In the genomic region with DNA sequence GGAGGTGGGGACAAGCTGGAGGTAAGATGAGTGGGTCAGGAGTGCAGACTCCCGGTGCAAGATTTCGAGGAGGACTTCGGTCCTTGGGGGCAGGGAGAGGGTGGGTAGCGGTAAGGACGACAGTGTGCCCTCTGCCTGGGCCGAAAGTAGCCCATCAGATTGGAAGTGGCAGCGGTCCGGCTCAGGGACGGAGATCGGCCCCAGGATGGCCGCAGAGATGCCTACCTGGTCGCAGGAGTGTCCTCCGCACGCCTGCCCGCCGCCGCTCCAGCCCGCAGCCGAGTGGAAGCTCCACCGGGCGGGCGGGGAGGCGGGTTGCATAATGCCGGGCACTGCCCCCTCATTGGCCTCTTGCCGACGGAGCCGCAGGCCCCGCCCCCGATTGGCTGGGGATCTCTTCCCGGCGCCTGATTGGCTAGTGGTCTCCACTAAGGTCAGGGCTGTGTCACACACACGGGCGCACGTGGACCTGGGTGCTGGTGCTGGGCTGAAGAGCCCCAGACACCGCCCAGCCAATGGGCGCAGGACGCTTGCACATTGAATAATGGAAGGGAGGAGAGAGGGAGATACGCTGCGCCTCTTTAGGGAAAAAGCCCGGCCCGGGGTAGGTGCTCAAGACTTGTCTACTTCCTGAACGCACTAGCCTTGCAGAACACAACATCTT, we compare ENCODE assay signal across 1 cellular context.
TF ChIP-seq lines count a peak whose summit lies in the region.

A gene with protein sequence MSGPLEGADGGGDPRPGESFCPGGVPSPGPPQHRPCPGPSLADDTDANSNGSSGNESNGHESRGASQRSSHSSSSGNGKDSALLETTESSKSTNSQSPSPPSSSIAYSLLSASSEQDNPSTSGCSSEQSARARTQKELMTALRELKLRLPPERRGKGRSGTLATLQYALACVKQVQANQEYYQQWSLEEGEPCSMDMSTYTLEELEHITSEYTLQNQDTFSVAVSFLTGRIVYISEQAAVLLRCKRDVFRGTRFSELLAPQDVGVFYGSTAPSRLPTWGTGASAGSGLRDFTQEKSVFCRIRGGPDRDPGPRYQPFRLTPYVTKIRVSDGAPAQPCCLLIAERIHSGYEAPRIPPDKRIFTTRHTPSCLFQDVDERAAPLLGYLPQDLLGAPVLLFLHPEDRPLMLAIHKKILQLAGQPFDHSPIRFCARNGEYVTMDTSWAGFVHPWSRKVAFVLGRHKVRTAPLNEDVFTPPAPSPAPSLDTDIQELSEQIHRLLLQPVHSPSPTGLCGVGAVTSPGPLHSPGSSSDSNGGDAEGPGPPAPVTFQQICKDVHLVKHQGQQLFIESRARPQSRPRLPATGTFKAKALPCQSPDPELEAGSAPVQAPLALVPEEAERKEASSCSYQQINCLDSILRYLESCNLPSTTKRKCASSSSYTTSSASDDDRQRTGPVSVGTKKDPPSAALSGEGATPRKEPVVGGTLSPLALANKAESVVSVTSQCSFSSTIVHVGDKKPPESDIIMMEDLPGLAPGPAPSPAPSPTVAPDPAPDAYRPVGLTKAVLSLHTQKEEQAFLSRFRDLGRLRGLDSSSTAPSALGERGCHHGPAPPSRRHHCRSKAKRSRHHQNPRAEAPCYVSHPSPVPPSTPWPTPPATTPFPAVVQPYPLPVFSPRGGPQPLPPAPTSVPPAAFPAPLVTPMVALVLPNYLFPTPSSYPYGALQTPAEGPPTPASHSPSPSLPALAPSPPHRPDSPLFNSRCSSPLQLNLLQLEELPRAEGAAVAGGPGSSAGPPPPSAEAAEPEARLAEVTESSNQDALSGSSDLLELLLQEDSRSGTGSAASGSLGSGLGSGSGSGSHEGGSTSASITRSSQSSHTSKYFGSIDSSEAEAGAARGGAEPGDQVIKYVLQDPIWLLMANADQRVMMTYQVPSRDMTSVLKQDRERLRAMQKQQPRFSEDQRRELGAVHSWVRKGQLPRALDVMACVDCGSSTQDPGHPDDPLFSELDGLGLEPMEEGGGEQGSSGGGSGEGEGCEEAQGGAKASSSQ (N-terminal part only) (minus strand): TSS at position 293 of the 664 bp plus-strand sequence. CDS start 1,698 bp downstream, outside the sequence.

TF ChIP-seq in HepG2, 621 proteins besides CTCF, POLR2A, EP300 and RAD21 (continued from another document and continues in another):
- TF ChIP-seq, protein P1, sequence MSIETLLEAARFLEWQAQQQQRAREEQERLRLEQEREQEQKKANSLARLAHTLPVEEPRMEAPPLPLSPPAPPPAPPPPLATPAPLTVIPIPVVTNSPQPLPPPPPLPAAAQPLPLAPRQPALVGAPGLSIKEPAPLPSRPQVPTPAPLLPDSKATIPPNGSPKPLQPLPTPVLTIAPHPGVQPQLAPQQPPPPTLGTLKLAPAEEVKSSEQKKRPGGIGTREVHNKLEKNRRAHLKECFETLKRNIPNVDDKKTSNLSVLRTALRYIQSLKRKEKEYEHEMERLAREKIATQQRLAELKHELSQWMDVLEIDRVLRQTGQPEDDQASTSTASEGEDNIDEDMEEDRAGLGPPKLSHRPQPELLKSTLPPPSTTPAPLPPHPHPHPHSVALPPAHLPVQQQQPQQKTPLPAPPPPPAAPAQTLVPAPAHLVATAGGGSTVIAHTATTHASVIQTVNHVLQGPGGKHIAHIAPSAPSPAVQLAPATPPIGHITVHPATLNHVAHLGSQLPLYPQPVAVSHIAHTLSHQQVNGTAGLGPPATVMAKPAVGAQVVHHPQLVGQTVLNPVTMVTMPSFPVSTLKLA (IDR thresholded peaks at IDR 0.05) = peak; percentile 57
- TF ChIP-seq, protein P2, sequence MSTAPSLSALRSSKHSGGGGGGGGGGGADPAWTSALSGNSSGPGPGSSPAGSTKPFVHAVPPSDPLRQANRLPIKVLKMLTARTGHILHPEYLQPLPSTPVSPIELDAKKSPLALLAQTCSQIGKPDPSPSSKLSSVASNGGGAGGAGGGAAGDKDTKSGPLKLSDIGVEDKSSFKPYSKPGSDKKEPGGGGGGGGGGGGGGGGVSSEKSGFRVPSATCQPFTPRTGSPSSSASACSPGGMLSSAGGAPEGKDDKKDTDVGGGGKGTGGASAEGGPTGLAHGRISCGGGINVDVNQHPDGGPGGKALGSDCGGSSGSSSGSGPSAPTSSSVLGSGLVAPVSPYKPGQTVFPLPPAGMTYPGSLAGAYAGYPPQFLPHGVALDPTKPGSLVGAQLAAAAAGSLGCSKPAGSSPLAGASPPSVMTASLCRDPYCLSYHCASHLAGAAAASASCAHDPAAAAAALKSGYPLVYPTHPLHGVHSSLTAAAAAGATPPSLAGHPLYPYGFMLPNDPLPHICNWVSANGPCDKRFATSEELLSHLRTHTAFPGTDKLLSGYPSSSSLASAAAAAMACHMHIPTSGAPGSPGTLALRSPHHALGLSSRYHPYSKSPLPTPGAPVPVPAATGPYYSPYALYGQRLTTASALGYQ (CRISPR knock-in tag; IDR thresholded peaks at IDR 0.05) = no peak
- TF ChIP-seq NONO (IDR thresholded peaks at IDR 0.05) (no peak), NONO (CRISPR knock-in tag; conservative IDR thresholded peaks at IDR 0.05) (no peak; the same call in 1 of the 2 replicates), SRSF9 (IDR thresholded peaks at IDR 0.05; ENCODE audit: borderline replicate concordance, insufficient read depth, low read depth, low read length, poor library complexity, severe bottlenecking) (no peak), ELF3 (CRISPR knock-in tag; IDR thresholded peaks at IDR 0.05) (0 out of 2 replicates have a peak, but pooled peaks have one; percentile 19), HMG20B (CRISPR knock-in tag; conservative IDR thresholded peaks at IDR 0.05) (no peak), ZNF331 (CRISPR knock-in tag; IDR thresholded peaks at IDR 0.05) (no peak), DNMT1 (CRISPR knock-in tag; IDR thresholded peaks at IDR 0.05) (no peak), HDAC6 (IDR thresholded peaks at IDR 0.05; ENCODE audit: low read depth, low read length) (no peak), ZFP82 (CRISPR knock-in tag; IDR thresholded peaks at IDR 0.05; ENCODE audit: borderline replicate concordance) (no peak), NPAS2 (CRISPR knock-in tag; IDR thresholded peaks at IDR 0.05; ENCODE audit: borderline replicate concordance) (no peak), ZNF619 (CRISPR knock-in tag; IDR thresholded peaks at IDR 0.05) (no peak), FOXJ3 (CRISPR knock-in tag; IDR thresholded peaks at IDR 0.05; ENCODE audit: borderline replicate concordance) (no peak), ZSCAN29 (CRISPR knock-in tag; conservative IDR thresholded peaks at IDR 0.05) (no peak), FOXP1 (IDR thresholded peaks at IDR 0.05) (no peak), FOXP1 (CRISPR knock-in tag; IDR thresholded peaks at IDR 0.05) (no peak), CC2D1A (CRISPR knock-in tag; IDR thresholded peaks at IDR 0.05) (no peak), ZNF367 (CRISPR knock-in tag; IDR thresholded peaks at IDR 0.05; ENCODE audit: borderline replicate concordance) (no peak), ZNF121 (CRISPR knock-in tag; IDR thresholded peaks at IDR 0.05) (no peak), GABPA (IDR thresholded peaks at IDR 0.05; ENCODE audit: low read depth, low read length) (no peak), GABPA (CRISPR knock-in tag; IDR thresholded peaks at IDR 0.05; ENCODE audit: low read depth) (no peak)
- TF ChIP-seq, protein P3, sequence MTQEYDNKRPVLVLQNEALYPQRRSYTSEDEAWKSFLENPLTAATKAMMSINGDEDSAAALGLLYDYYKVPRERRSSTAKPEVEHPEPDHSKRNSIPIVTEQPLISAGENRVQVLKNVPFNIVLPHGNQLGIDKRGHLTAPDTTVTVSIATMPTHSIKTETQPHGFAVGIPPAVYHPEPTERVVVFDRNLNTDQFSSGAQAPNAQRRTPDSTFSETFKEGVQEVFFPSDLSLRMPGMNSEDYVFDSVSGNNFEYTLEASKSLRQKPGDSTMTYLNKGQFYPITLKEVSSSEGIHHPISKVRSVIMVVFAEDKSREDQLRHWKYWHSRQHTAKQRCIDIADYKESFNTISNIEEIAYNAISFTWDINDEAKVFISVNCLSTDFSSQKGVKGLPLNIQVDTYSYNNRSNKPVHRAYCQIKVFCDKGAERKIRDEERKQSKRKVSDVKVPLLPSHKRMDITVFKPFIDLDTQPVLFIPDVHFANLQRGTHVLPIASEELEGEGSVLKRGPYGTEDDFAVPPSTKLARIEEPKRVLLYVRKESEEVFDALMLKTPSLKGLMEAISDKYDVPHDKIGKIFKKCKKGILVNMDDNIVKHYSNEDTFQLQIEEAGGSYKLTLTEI (CRISPR knock-in tag; conservative IDR thresholded peaks at IDR 0.05) = no peak
- TF ChIP-seq, protein P4, sequence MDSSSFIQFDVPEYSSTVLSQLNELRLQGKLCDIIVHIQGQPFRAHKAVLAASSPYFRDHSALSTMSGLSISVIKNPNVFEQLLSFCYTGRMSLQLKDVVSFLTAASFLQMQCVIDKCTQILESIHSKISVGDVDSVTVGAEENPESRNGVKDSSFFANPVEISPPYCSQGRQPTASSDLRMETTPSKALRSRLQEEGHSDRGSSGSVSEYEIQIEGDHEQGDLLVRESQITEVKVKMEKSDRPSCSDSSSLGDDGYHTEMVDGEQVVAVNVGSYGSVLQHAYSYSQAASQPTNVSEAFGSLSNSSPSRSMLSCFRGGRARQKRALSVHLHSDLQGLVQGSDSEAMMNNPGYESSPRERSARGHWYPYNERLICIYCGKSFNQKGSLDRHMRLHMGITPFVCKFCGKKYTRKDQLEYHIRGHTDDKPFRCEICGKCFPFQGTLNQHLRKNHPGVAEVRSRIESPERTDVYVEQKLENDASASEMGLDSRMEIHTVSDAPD (CRISPR knock-in tag; IDR thresholded peaks at IDR 0.05) = no peak
- TF ChIP-seq, protein P5, sequence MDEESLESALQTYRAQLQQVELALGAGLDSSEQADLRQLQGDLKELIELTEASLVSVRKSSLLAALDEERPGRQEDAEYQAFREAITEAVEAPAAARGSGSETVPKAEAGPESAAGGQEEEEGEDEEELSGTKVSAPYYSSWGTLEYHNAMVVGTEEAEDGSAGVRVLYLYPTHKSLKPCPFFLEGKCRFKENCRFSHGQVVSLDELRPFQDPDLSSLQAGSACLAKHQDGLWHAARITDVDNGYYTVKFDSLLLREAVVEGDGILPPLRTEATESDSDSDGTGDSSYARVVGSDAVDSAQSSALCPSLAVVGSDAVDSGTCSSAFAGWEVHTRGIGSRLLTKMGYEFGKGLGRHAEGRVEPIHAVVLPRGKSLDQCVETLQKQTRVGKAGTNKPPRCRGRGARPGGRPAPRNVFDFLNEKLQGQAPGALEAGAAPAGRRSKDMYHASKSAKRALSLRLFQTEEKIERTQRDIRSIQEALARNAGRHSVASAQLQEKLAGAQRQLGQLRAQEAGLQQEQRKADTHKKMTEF (CRISPR knock-in tag; IDR thresholded peaks at IDR 0.05) = peak; percentile 69; the same call in 1 of the 2 replicates
- TF ChIP-seq, protein P6, sequence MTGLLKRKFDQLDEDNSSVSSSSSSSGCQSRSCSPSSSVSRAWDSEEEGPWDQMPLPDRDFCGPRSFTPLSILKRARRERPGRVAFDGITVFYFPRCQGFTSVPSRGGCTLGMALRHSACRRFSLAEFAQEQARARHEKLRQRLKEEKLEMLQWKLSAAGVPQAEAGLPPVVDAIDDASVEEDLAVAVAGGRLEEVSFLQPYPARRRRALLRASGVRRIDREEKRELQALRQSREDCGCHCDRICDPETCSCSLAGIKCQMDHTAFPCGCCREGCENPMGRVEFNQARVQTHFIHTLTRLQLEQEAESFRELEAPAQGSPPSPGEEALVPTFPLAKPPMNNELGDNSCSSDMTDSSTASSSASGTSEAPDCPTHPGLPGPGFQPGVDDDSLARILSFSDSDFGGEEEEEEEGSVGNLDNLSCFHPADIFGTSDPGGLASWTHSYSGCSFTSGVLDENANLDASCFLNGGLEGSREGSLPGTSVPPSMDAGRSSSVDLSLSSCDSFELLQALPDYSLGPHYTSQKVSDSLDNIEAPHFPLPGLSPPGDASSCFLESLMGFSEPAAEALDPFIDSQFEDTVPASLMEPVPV (CRISPR knock-in tag; IDR thresholded peaks at IDR 0.05) = no peak
- TF ChIP-seq, protein P7, sequence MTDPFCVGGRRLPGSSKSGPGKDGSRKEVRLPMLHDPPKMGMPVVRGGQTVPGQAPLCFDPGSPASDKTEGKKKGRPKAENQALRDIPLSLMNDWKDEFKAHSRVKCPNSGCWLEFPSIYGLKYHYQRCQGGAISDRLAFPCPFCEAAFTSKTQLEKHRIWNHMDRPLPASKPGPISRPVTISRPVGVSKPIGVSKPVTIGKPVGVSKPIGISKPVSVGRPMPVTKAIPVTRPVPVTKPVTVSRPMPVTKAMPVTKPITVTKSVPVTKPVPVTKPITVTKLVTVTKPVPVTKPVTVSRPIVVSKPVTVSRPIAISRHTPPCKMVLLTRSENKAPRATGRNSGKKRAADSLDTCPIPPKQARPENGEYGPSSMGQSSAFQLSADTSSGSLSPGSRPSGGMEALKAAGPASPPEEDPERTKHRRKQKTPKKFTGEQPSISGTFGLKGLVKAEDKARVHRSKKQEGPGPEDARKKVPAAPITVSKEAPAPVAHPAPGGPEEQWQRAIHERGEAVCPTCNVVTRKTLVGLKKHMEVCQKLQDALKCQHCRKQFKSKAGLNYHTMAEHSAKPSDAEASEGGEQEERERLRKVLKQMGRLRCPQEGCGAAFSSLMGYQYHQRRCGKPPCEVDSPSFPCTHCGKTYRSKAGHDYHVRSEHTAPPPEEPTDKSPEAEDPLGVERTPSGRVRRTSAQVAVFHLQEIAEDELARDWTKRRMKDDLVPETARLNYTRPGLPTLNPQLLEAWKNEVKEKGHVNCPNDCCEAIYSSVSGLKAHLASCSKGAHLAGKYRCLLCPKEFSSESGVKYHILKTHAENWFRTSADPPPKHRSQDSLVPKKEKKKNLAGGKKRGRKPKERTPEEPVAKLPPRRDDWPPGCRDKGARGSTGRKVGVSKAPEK (CRISPR knock-in tag; IDR thresholded peaks at IDR 0.05; ENCODE audit: borderline replicate concordance) = no peak
- TF ChIP-seq, protein P8, sequence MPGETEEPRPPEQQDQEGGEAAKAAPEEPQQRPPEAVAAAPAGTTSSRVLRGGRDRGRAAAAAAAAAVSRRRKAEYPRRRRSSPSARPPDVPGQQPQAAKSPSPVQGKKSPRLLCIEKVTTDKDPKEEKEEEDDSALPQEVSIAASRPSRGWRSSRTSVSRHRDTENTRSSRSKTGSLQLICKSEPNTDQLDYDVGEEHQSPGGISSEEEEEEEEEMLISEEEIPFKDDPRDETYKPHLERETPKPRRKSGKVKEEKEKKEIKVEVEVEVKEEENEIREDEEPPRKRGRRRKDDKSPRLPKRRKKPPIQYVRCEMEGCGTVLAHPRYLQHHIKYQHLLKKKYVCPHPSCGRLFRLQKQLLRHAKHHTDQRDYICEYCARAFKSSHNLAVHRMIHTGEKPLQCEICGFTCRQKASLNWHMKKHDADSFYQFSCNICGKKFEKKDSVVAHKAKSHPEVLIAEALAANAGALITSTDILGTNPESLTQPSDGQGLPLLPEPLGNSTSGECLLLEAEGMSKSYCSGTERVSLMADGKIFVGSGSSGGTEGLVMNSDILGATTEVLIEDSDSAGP (CRISPR knock-in tag; IDR thresholded peaks at IDR 0.05; ENCODE audit: borderline replicate concordance) = peak; percentile 40; the same call in 1 of the 2 replicates
- TF ChIP-seq, protein P9, sequence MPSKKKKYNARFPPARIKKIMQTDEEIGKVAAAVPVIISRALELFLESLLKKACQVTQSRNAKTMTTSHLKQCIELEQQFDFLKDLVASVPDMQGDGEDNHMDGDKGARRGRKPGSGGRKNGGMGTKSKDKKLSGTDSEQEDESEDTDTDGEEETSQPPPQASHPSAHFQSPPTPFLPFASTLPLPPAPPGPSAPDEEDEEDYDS (CRISPR knock-in tag; IDR thresholded peaks at IDR 0.05) = peak; percentile 57; the same call in 1 of the 2 replicates
